In genomic region chr14:50303744-50304471, GRCh38 we compare ENCODE assay signal across 1 cellular context.
TF ChIP-seq lines count a peak whose summit lies in the region.

No MANE protein-coding gene starts in this region.

TF ChIP-seq in HepG2, 621 proteins besides CTCF, POLR2A, EP300 and RAD21 (continued from another document and continues in another):
- TF ChIP-seq ZNF281 (CRISPR knock-in tag; IDR thresholded peaks at IDR 0.05; ENCODE audit: borderline replicate concordance) = peak; percentile 37; the same call in 1 of the 2 replicates
- TF ChIP-seq ZKSCAN8 (CRISPR knock-in tag; IDR thresholded peaks at IDR 0.05; ENCODE audit: borderline replicate concordance) = 0 out of 2 replicates have a peak, but pooled peaks have one; percentile 47
- TF ChIP-seq ZNF224 (CRISPR knock-in tag; IDR thresholded peaks at IDR 0.05) = no peak
- no peak for TF ChIP-seq ZNF549 (CRISPR knock-in tag; IDR thresholded peaks at IDR 0.05)
- peak; percentile 86 for TF ChIP-seq FOXA3 (CRISPR knock-in tag; IDR thresholded peaks at IDR 0.05)
- TF ChIP-seq SALL2 (CRISPR knock-in tag; IDR thresholded peaks at IDR 0.05) = 0 out of 2 replicates have a peak, but pooled peaks have one; percentile 37
- peak; percentile 25; the same call in 1 of the 2 replicates for TF ChIP-seq YEATS4 (CRISPR knock-in tag; IDR thresholded peaks at IDR 0.05; ENCODE audit: borderline replicate concordance)
- no peak for TF ChIP-seq ARHGAP35 (CRISPR knock-in tag; IDR thresholded peaks at IDR 0.05; ENCODE audit: borderline replicate concordance)
- TF ChIP-seq ZNF207 (IDR thresholded peaks at IDR 0.05; ENCODE audit: borderline replicate concordance) = no peak
- no peak for TF ChIP-seq ZSCAN22 (CRISPR knock-in tag; IDR thresholded peaks at IDR 0.05)
- no peak for TF ChIP-seq CREM (IDR thresholded peaks at IDR 0.05)
- no peak for TF ChIP-seq CREM (CRISPR knock-in tag; IDR thresholded peaks at IDR 0.05)
- TF ChIP-seq KLF12 (CRISPR knock-in tag; IDR thresholded peaks at IDR 0.05; ENCODE audit: borderline replicate concordance) = no peak
- TF ChIP-seq SNAPC5 (CRISPR knock-in tag; IDR thresholded peaks at IDR 0.05; ENCODE audit: borderline replicate concordance) = no peak
- TF ChIP-seq ZNF788 (CRISPR knock-in tag; IDR thresholded peaks at IDR 0.05; ENCODE audit: borderline replicate concordance) = peak; percentile 31; the same call in 1 of the 2 replicates
- peak; percentile 49; the same call in 1 of the 2 replicates for TF ChIP-seq GATAD1 (CRISPR knock-in tag; IDR thresholded peaks at IDR 0.05)
- TF ChIP-seq ZNF576 (CRISPR knock-in tag; IDR thresholded peaks at IDR 0.05) = no peak
- TF ChIP-seq ARNT (IDR thresholded peaks at IDR 0.05) = no peak
- peak; percentile 76 for TF ChIP-seq ARNTL (CRISPR knock-in tag; IDR thresholded peaks at IDR 0.05)
- TF ChIP-seq ARID3A (IDR thresholded peaks at IDR 0.05; ENCODE audit: low read depth, low read length) = peak; percentile 67
- TF ChIP-seq NFE2L2 (IDR thresholded peaks at IDR 0.05; ENCODE audit: low read length) = no peak
- TF ChIP-seq ZFP62 (CRISPR knock-in tag; IDR thresholded peaks at IDR 0.05) = no peak
- peak; percentile 93 for TF ChIP-seq ARID5B (CRISPR knock-in tag; IDR thresholded peaks at IDR 0.05)
- TF ChIP-seq SP4 (CRISPR knock-in tag; IDR thresholded peaks at IDR 0.05) = 0 out of 2 replicates have a peak, but pooled peaks have one; percentile 39
- 0 out of 2 replicates have a peak, but pooled peaks have one; percentile 29 for TF ChIP-seq PATZ1 (CRISPR knock-in tag; IDR thresholded peaks at IDR 0.05)
- no peak for TF ChIP-seq AGO1 (IDR thresholded peaks at IDR 0.05; ENCODE audit: low read depth, low read length, poor library complexity, severe bottlenecking)
- TF ChIP-seq ATF1 (CRISPR knock-in tag; IDR thresholded peaks at IDR 0.05) = no peak
- no peak for TF ChIP-seq MAZ (IDR thresholded peaks at IDR 0.05; ENCODE audit: borderline replicate concordance, low read depth, low read length)
- TF ChIP-seq MAZ (CRISPR knock-in tag; IDR thresholded peaks at IDR 0.05; ENCODE audit: low read depth) = no peak
- no peak for TF ChIP-seq ZNF768 (CRISPR knock-in tag; IDR thresholded peaks at IDR 0.05)
- no peak for TF ChIP-seq ZNF513 (CRISPR knock-in tag; conservative IDR thresholded peaks at IDR 0.05)
- no peak for TF ChIP-seq KAT7 (CRISPR knock-in tag; IDR thresholded peaks at IDR 0.05; ENCODE audit: borderline replicate concordance)
- no peak for TF ChIP-seq HOXA9 (CRISPR knock-in tag; IDR thresholded peaks at IDR 0.05; ENCODE audit: borderline replicate concordance)
- peak; percentile 82 for TF ChIP-seq ZNF317 (CRISPR knock-in tag; IDR thresholded peaks at IDR 0.05)
- TF ChIP-seq RBAK (CRISPR knock-in tag; IDR thresholded peaks at IDR 0.05) = no peak
- no peak for TF ChIP-seq GRHL1 (CRISPR knock-in tag; conservative IDR thresholded peaks at IDR 0.05)
- TF ChIP-seq TCF7 (IDR thresholded peaks at IDR 0.05; ENCODE audit: low read depth) = no peak
- TF ChIP-seq ZNF253 (CRISPR knock-in tag; IDR thresholded peaks at IDR 0.05; ENCODE audit: borderline replicate concordance) = no peak
- TF ChIP-seq MAX (IDR thresholded peaks at IDR 0.05) = no peak
- no peak for TF ChIP-seq ZNF720 (CRISPR knock-in tag; IDR thresholded peaks at IDR 0.05)
- TF ChIP-seq UBTF (CRISPR knock-in tag; IDR thresholded peaks at IDR 0.05) = no peak
- no peak for TF ChIP-seq PRDM4 (CRISPR knock-in tag; IDR thresholded peaks at IDR 0.05; ENCODE audit: borderline replicate concordance)
- TF ChIP-seq ZNF350 (CRISPR knock-in tag; IDR thresholded peaks at IDR 0.05; ENCODE audit: borderline replicate concordance, low read depth) = no peak
- no peak for TF ChIP-seq SIN3B (IDR thresholded peaks at IDR 0.05; ENCODE audit: low read length)
- no peak for TF ChIP-seq GTF2F1 (IDR thresholded peaks at IDR 0.05; ENCODE audit: low read length)
- TF ChIP-seq TBL1XR1 (IDR thresholded peaks at IDR 0.05; ENCODE audit: borderline replicate concordance, low read length, partially characterized antibody) = peak; percentile 72
